ENCODE assay signal across 10 cellular contexts in genomic region chr19:48556163-48556562, GRCh38. TPM values are rescaled to one million over a fixed set of nuclear protein-coding genes. Genes with fewer than 3 reads are reported as not detected.
DNase-seq lines count a peak whose midpoint lies in the region; ATAC-seq and TF ChIP-seq lines count a peak whose summit lies in the region.
"Had no signal": no experiment of that assay in that cellular context is flagged by ENCODE, and none has a peak within 500 bp of the region (broad histone marks: within the 10 kb centered on the region; RNA-seq: fewer than 3 reads in every experiment).

No MANE protein-coding gene starts in this region.

- POLR2A ChIA-PET in HCT116 (lab: Charles Lee): interaction anchor here (0.5 to 1.3 kb wide), 3 partner anchors 12 to 164 kb away, joined by 3 read pairs; no protein-coding TSS in a partner anchor

- RAD21 ChIA-PET in HCT116 (lab: Charles Lee; ENCODE audit: low non-redundant PET in 1 of 2, low total read pairs in 2 of 2, uncharacterized antibody in 2 of 2, unreplicated experiment in 2 of 2): interaction anchor here in 1 of 2 experiments (0.6 kb wide), 1 partner anchor 48 kb away, joined by 6 read pairs; no protein-coding TSS in a partner anchor

- TF ChIP-seq RAD21 in HCT116 (IDR thresholded peaks at IDR 0.05; ENCODE audit: low read depth): no peak

- TF ChIP-seq CTCF in HCT116 (IDR thresholded peaks at IDR 0.05 in 2 of 3, conservative IDR thresholded peaks at IDR 0.05 in 1 of 3; ENCODE audit: borderline replicate concordance in 1 of 3, insufficient read depth in 1 of 3, low read depth in 2 of 3, low read length in 2 of 3) (no peak), Peyer's patch (IDR thresholded peaks at IDR 0.05) (no peak), esophagus squamous epithelium (IDR thresholded peaks at IDR 0.05) (no peak)

- H4K20me1 ChIP-seq in HCT116 (ENCODE audit: insufficient read depth): no peaks in the 10 kb centered on the region

- no peaks in the 10 kb centered on the region for H3K79me2 ChIP-seq in HCT116 (ENCODE audit: insufficient read depth, low read length)

- no peak for DNase-seq in HCT116 (ENCODE audit: low read depth, low spot score)
- peak in 2 of 3 donors; percentile 79 to 84 for DNase-seq in Peyer's patch
- DNase-seq in esophagus squamous epithelium (lab: John Stamatoyannopoulos, UW): no peak
- DNase-seq in renal cortical epithelial cell (ENCODE audit: low read depth): peak; percentile 89
- DNase-seq in stimulated activated naive CD4-positive, alpha-beta T cell (lab: John Stamatoyannopoulos, UW): no peak
- no peak for DNase-seq in MV-4-11 (lab: John Stamatoyannopoulos, UW)
- DNase-seq: GDM1 had no signal

- H3K27me3 ChIP-seq in HCT116 (ENCODE audit: insufficient read depth, low read length) (no peaks in the 10 kb centered on the region), Peyer's patch (no peaks in the 10 kb centered on the region), esophagus squamous epithelium (peaks cover 0 to 16% (median 0%) of the 10 kb centered on the region in 4 donors)

- H3K4me3 ChIP-seq in HCT116 (replicated peaks in 1 of 2; ENCODE audit: low read depth in 1 of 2, low read length in 2 of 2): peak overlapping the region in 1 of 2 experiments; percentile 24; a peak in 2 of 4 replicates
- no peak overlapping the region for H3K4me3 ChIP-seq in Peyer's patch
- no peak overlapping the region for H3K4me3 ChIP-seq in esophagus squamous epithelium

- peak overlapping the region; percentile 48 for H3K27ac ChIP-seq in HCT116 (ENCODE audit: low read depth, low read length)
- peak overlapping the region in 3 of 4 donors; percentile 1 to 79 (median 60) for H3K27ac ChIP-seq in Peyer's patch
- H3K27ac ChIP-seq in esophagus squamous epithelium: peak overlapping the region; percentile 69 to 90 (median 74)

- BruUV-seq in HCT116 (replicated peaks; lab: Mats Ljungman, UMichigan): no TSS peak

- peak overlapping the region; percentile 75 for H3K4me2 ChIP-seq in HCT116 (ENCODE audit: low read length)

- no peaks in the 10 kb centered on the region for H3K9me2 ChIP-seq in HCT116 (ENCODE audit: insufficient read depth)

- H3K36me3 ChIP-seq in HCT116 (ENCODE audit: control insufficient read depth in 1 of 2, insufficient read depth in 2 of 2, low read length in 2 of 2) (no peaks in the 10 kb centered on the region), Peyer's patch (no peaks in the 10 kb centered on the region), esophagus squamous epithelium (peaks cover 0 to 19% (median 0%) of the 10 kb centered on the region in 3 donors)

- TF ChIP-seq POLR2A in HCT116 (IDR thresholded peaks at IDR 0.05; ENCODE audit: borderline replicate concordance, extremely low read depth, insufficient read depth, insufficient read length) (no peak), Peyer's patch (IDR thresholded peaks at IDR 0.05) (no peak), esophagus squamous epithelium (IDR thresholded peaks at IDR 0.05) (no peak)

- H3K4me1 ChIP-seq in HCT116 (ENCODE audit: control insufficient read depth in 1 of 2, insufficient read depth in 2 of 2, low read length in 2 of 2) (peaks cover 61 to 86% of the 10 kb centered on the region in 2 experiments), Peyer's patch (peaks cover 0 to 40% (median 1%) of the 10 kb centered on the region in 4 donors), esophagus squamous epithelium (peaks cover 5 to 85% (median 17%) of the 10 kb centered on the region in 3 donors)

- intact Hi-C loops in HCT116 (cut with micrococcal nuclease): no loop called here
- intact Hi-C loops in esophagus squamous epithelium (cut with DNase I): no loop called here

- peak overlapping the region; percentile 81 for H2AFZ ChIP-seq in HCT116 (ENCODE audit: low read depth, low read length, poor library complexity, severe bottlenecking)

- ATAC-seq in HCT116: peak; percentile 46
- ATAC-seq in activated CD4-positive, CD25-positive, alpha-beta regulatory T cell treated with anti-CD3 and anti-CD28 coated beads, Interleukin-2, amount 50 U/mL, for 24 hours: no peak

- H3K9ac ChIP-seq in HCT116 (ENCODE audit: low read length): peak overlapping the region; percentile 29

- WGBS in esophagus squamous epithelium, 2 donors: 29 to 36% methylated on average over 10 to 11 of the region's 11 CpGs

- H3K9me3 ChIP-seq in HCT116 (ENCODE audit: control insufficient read depth in 1 of 2, insufficient read depth in 1 of 2, low read depth in 1 of 2, low read length in 2 of 2): no peaks in the 10 kb centered on the region
- no peaks in the 10 kb centered on the region for H3K9me3 ChIP-seq in Peyer's patch
- no peaks in the 10 kb centered on the region for H3K9me3 ChIP-seq in esophagus squamous epithelium

- CTCF ChIA-PET in HCT116 (lab: Charles Lee): interaction anchor here (0.9 kb wide), 2 partner anchors 50 to 66 kb away, joined by 3 read pairs; no protein-coding TSS in a partner anchor

TF ChIP-seq in HCT116, 20 proteins besides CTCF, POLR2A, EP300 and RAD21 (continues in another document):
- TF ChIP-seq CBX3 (IDR thresholded peaks at IDR 0.05; ENCODE audit: low read depth) (peak; percentile 88), EGR1 (IDR thresholded peaks at IDR 0.05; ENCODE audit: low read depth) (no peak), ATF3 (IDR thresholded peaks at IDR 0.05) (no peak), EZH2phosphoT487 (IDR thresholded peaks at IDR 0.05; ENCODE audit: borderline replicate concordance) (no peak), JUND (IDR thresholded peaks at IDR 0.05) (peak; percentile 67), TCF7L2 (IDR thresholded peaks at IDR 0.05; ENCODE audit: borderline replicate concordance, extremely low read depth, insufficient read depth, insufficient read length) (no peak), POLR2AphosphoS5 (IDR thresholded peaks at IDR 0.05; ENCODE audit: low read depth, low read length) (peak; percentile 49; the same call in 1 of the 2 replicates), ELF1 (IDR thresholded peaks at IDR 0.05; ENCODE audit: borderline replicate concordance, low read depth) (no peak)
- TF ChIP-seq, protein P1, sequence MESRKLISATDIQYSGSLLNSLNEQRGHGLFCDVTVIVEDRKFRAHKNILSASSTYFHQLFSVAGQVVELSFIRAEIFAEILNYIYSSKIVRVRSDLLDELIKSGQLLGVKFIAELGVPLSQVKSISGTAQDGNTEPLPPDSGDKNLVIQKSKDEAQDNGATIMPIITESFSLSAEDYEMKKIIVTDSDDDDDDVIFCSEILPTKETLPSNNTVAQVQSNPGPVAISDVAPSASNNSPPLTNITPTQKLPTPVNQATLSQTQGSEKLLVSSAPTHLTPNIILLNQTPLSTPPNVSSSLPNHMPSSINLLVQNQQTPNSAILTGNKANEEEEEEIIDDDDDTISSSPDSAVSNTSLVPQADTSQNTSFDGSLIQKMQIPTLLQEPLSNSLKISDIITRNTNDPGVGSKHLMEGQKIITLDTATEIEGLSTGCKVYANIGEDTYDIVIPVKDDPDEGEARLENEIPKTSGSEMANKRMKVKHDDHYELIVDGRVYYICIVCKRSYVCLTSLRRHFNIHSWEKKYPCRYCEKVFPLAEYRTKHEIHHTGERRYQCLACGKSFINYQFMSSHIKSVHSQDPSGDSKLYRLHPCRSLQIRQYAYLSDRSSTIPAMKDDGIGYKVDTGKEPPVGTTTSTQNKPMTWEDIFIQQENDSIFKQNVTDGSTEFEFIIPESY (IDR thresholded peaks at IDR 0.05; ENCODE audit: extremely low read depth, insufficient replicate concordance, low read length): no peak

RNA-seq across cellular contexts. Expression of gene SULT2B1, which starts 4.2 kb away (rescaled TPM):
- total RNA-seq in HCT116 (2021; ENCODE audit: unreplicated experiment) (4.8 TPM), Peyer's patch (10 to 100 TPM in 1 of 4 donors, 1 to 10 TPM in 3; 2.5 to 14.6 (median 5.9) TPM), esophagus squamous epithelium (100 to 1,000 TPM in 2 of 4 donors, 10 to 100 TPM in 2; 84.8 to 253 (median 150) TPM), renal cortical epithelial cell (not detected in 2 replicates)
- polyA plus RNA-seq in HCT116 (2012): 7.1 and 8.1 TPM in 2 replicates

RNA-seq across cellular contexts. Expression of gene LMTK3, which starts 44.5 kb away (rescaled TPM):
- total RNA-seq in HCT116 (2021; ENCODE audit: unreplicated experiment) (19.9 TPM), Peyer's patch (10 to 100 TPM in 2 of 4 donors, 1 to 10 TPM in 2; 8.2 to 17.6 (median 12.8) TPM), esophagus squamous epithelium (1 to 10 TPM; 2.1 to 7.8 (median 2.8) TPM), renal cortical epithelial cell (1.1 and 1.2 TPM in 2 replicates)
- 8.9 and 12.1 TPM in 2 replicates for polyA plus RNA-seq in HCT116 (2012)

RNA-seq across cellular contexts. Expression of gene SPACA4, which starts 50.4 kb away (rescaled TPM):
- not detected for total RNA-seq in HCT116 (2021; ENCODE audit: unreplicated experiment)
- 0.31 and 0.35 TPM in 2 replicates for polyA plus RNA-seq in HCT116 (2012)
- total RNA-seq in Peyer's patch: not detected
- 1 to 10 TPM in 3 of 4 donors, not detected in 1; 1.3 to 1.7 (median 1.4) TPM for total RNA-seq in esophagus squamous epithelium
- total RNA-seq in renal cortical epithelial cell: not detected in 2 replicates
- total RNA-seq: frontal cortex, mucosa of gallbladder had no signal

RNA-seq across cellular contexts. Expression of gene FAM83E, which starts 58.7 kb away (rescaled TPM):
- total RNA-seq in HCT116 (2021; ENCODE audit: unreplicated experiment): 6.8 TPM
- 1.9 and 3.1 TPM in 2 replicates for polyA plus RNA-seq in HCT116 (2012)
- total RNA-seq in Peyer's patch: 100 to 1,000 TPM in 3 of 4 donors, 10 to 100 TPM in 1; 58.6 to 203 (median 130) TPM
- 10 to 100 TPM in 1 of 4 donors, 1 to 10 TPM in 3; 3.1 to 12.3 (median 8.6) TPM for total RNA-seq in esophagus squamous epithelium
- 0.17 TPM in 1 of 2 replicates, not detected in the other for total RNA-seq in renal cortical epithelial cell

Comparison
In these comparisons a context has a peak if more than half of its experiments do, and no peak if none do; other contexts are left out.
1. DNase-seq: peak in Peyer's patch (2 of 3) and renal cortical epithelial cell (single experiment); none in HCT116 (single experiment), esophagus squamous epithelium (single experiment), stimulated activated naive CD4-positive, alpha-beta T cell (0 of 6) and MV-4-11 (single experiment).
2. RNA of gene SULT2B1, which starts 4.2 kb away (total RNA-seq): 84.8 to 253 TPM in esophagus squamous epithelium; 2.5 to 14.6 TPM in Peyer's patch, 4.8 TPM in HCT116 (single experiment) and not detected in renal cortical epithelial cell; every median in the first group is over 4 times any median in the second.
3. Peak in every context shown above with its lines, with median percentiles within 50 percentile points of each other: H3K27ac ChIP-seq.